Comparison of ENCODE assay signal across 16 cellular contexts in the genomic region with DNA sequence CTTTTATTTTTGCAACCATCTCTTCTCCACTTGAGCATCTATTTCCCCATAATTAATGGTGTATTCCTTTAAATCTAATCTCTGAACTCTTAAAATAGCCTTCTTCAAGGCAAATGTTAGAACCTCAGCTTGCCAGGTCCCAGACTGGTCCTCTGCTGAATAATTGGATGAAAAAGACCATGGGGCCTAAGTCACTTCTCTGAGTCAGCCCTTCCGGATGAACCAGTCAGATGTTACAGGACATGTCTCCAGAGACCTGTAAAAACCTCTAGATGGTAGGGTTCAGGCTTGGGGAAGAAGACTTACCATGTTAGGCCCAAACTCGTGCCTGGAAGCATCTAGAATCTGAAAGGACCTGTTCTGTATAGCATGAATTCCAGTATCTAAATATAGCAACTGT.
DNase-seq lines count a peak whose midpoint lies in the region; ATAC-seq lines count a peak whose summit lies in the region.
"Had no signal": no experiment of that assay in that cellular context is flagged by ENCODE, and none has a peak within 500 bp of the region (broad histone marks: within the 10 kb centered on the region; RNA-seq: fewer than 3 reads in every experiment).

No MANE protein-coding gene starts in this region.

- peak; percentile 65 for ATAC-seq in esophagus mucosa
- ATAC-seq: naive thymus-derived CD4-positive, alpha-beta T cell had no signal

- DNase-seq in DMS 273 (lab: John Stamatoyannopoulos, UW; ENCODE audit: unreplicated experiment), result peak; percentile 54
- no peak for DNase-seq in DMS 273 treated with DMSO at 0.1 percent for 48 hours (lab: John Stamatoyannopoulos, UW)
- peak; percentile 42 for DNase-seq in DMS53 treated with DMSO at 0.1 percent for 48 hours (lab: John Stamatoyannopoulos, UW; ENCODE audit: unreplicated experiment)
- DNase-seq in NCI-H446 treated with DMSO at 0.1 percent for 48 hours (lab: John Stamatoyannopoulos, UW), result peak; percentile 68
- no peak for DNase-seq in ecto neural progenitor cell (ENCODE audit: low spot score)
- no peak for DNase-seq in cortex of kidney (lab: John Stamatoyannopoulos, UW)
- no peak for DNase-seq in dermis blood vessel endothelial cell
- DNase-seq: activated CD4-positive, CD25-positive, alpha-beta regulatory T cell treated with anti-CD3 and anti-CD28 coated beads, Interleukin-2, amount 50 U/mL, for 72 hours; C1 segment of cervical spinal cord; cerebellar nuclear complex; KBM-7; lower lobe of right lung; naive thymus-derived CD4-positive, alpha-beta T cell; SIG-M5; transverse colon had no signal

Comparison
In these comparisons a context has a peak if more than half of its experiments do, and no peak if none do; other contexts are left out.
1. DNase-seq: peak in DMS 273 (single experiment), DMS53 treated with DMSO at 0.1 percent for 48 hours (single experiment) and NCI-H446 treated with DMSO at 0.1 percent for 48 hours (single experiment); none in DMS 273 treated with DMSO at 0.1 percent for 48 hours (single experiment), ecto neural progenitor cell (single experiment), cortex of kidney (single experiment) and dermis blood vessel endothelial cell (single experiment).